ENCODE assay signal across 18 cellular contexts in genomic region chr1:104266612-104267011, GRCh38.
DNase-seq lines count a peak whose midpoint lies in the region; ATAC-seq, FAIRE-seq and TF ChIP-seq lines count a peak whose summit lies in the region.
"Had no signal": no experiment of that assay in that cellular context is flagged by ENCODE, and none has a peak within 500 bp of the region (broad histone marks: within the 10 kb centered on the region; RNA-seq: fewer than 3 reads in every experiment).

No MANE protein-coding gene starts in this region.

- H3K4me1 ChIP-seq in OCI-LY3 (ENCODE audit: low read length) (peaks cover 30% of the 10 kb centered on the region), foreskin keratinocyte (no peaks in the 10 kb centered on the region)
- H3K4me1 ChIP-seq: colonic mucosa, neural progenitor cell had no signal

- H4K20me1 ChIP-seq in OCI-LY3 (ENCODE audit: insufficient read depth, low read length), result no peaks in the 10 kb centered on the region

- ATAC-seq in GM18907 (IDR thresholded peaks at IDR 0.05; ENCODE audit: unreplicated experiment) (peak; percentile 81), GM21717 (IDR thresholded peaks at IDR 0.05; ENCODE audit: unreplicated experiment) (peak; percentile 67), HG03159 (IDR thresholded peaks at IDR 0.05; ENCODE audit: unreplicated experiment) (peak; percentile 86), foreskin keratinocyte (no peak)
- ATAC-seq: activated CD8-positive, alpha-beta T cell treated with anti-CD3 and anti-CD28 coated beads for 36 hours; left lobe of liver had no signal

- H3K9me3 ChIP-seq in OCI-LY3 (ENCODE audit: insufficient read depth, low read length), result no peaks in the 10 kb centered on the region
- H3K9me3 ChIP-seq: colonic mucosa, thoracic aorta had no signal

- in situ Hi-C loops in GM13976 (cut with MboI; ENCODE audit: low sequenced_read_pairs, unreplicated experiment), result no loop called here

- no peaks in the 10 kb centered on the region for H3K36me3 ChIP-seq in OCI-LY3 (replicated peaks; ENCODE audit: low read depth, low read length)
- H3K36me3 ChIP-seq: colonic mucosa, neural progenitor cell, thoracic aorta had no signal

- peak overlapping the region; percentile 57; the same call in 1 of the 2 replicates for H2AFZ ChIP-seq in OCI-LY3 (ENCODE audit: low read depth, low read length)
- H2AFZ ChIP-seq: neural progenitor cell had no signal

- peak overlapping the region; percentile 71 for H3K27ac ChIP-seq in OCI-LY3 (ENCODE audit: low read length)
- H3K27ac ChIP-seq in foreskin keratinocyte, result no peak overlapping the region
- H3K27ac ChIP-seq: colonic mucosa, neural progenitor cell, thoracic aorta had no signal

- TF ChIP-seq POLR2A in GM12891 (IDR thresholded peaks at IDR 0.05; ENCODE audit: low read depth, low read length), result no peak

- H3K79me2 ChIP-seq in OCI-LY3 (ENCODE audit: low read length), result no peaks in the 10 kb centered on the region

- peak overlapping the region; percentile 16; the same call in 1 of the 2 replicates for H3K4me3 ChIP-seq in OCI-LY3 (ENCODE audit: low read length)
- H3K4me3 ChIP-seq: colonic mucosa, neural progenitor cell, thoracic aorta had no signal

- FAIRE-seq in GM12891 (lab: Jason Lieb, UNC), result no peak

- H3K4me2 ChIP-seq in OCI-LY3 (ENCODE audit: low read length), result peak overlapping the region; percentile 49
- H3K4me2 ChIP-seq: neural progenitor cell had no signal

- no peak overlapping the region for H3K9ac ChIP-seq in OCI-LY3 (ENCODE audit: low read length)
- H3K9ac ChIP-seq: neural progenitor cell had no signal

- DNase-seq in foreskin keratinocyte (no peak), GM13976 (ENCODE audit: low spot score) (no peak), GM12891 (ENCODE audit: insufficient read length, low spot score) (no peak), NAMALWA (ENCODE audit: low spot score) (no peak)
- DNase-seq: activated CD8-positive, alpha-beta T cell treated with anti-CD3 and anti-CD28 coated beads for 36 hours; colonic mucosa; foreskin melanocyte; HCEC 1CT; NCI-H2029; NCI-H510A treated with DMSO at 0.1 percent for 48 hours; SHP77 had no signal

- no peak for TF ChIP-seq CTCF in OCI-LY3 (IDR thresholded peaks at IDR 0.05; ENCODE audit: low read depth, low read length)
- no peak for TF ChIP-seq CTCF in foreskin keratinocyte (conservative IDR thresholded peaks at IDR 0.05)
- no peak for TF ChIP-seq CTCF in GM13976 (IDR thresholded peaks at IDR 0.05; ENCODE audit: borderline replicate concordance, control extremely low read depth, extremely low read depth, insufficient read depth, missing control alignments)

- H3K27me3 ChIP-seq in OCI-LY3 (ENCODE audit: low read depth, low read length) (no peaks in the 10 kb centered on the region), foreskin keratinocyte (no peaks in the 10 kb centered on the region)
- H3K27me3 ChIP-seq: colonic mucosa, neural progenitor cell had no signal

TF ChIP-seq in GM12891, 5 proteins besides CTCF, POLR2A, EP300 and RAD21:
- TF ChIP-seq TAF1 (IDR thresholded peaks at IDR 0.05; ENCODE audit: low read depth, low read length) (no peak), PAX5 (IDR thresholded peaks at IDR 0.05; ENCODE audit: insufficient read depth, low read length, severe bottlenecking) (no peak), POU2F2 (IDR thresholded peaks at IDR 0.05; ENCODE audit: low read depth, low read length) (no peak)
